ENCODE assay signal across 9 cellular contexts in the genomic region with DNA sequence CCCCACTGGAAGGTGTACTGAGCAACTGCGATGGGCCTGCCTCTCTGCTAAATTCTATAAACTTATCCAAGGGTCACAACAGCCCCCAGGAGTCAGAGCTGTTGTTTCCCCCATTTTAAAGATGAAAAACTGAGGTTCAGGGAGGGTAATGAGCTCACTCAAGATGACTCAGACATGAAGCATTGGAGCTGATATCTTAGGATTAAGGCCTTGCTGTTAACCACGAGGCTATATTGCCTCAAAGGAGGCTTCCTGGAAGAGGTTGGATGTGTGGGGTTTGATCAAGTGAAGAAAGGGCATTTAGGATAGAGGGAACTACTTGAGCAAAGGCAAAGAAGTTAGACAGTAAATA. TPM values are rescaled to one million over a fixed set of nuclear protein-coding genes. Genes with fewer than 3 reads are reported as not detected.
A peak's percentile ranks its signal among the peaks of the same experiment; 100 is the strongest.
DNase-seq lines count a peak whose midpoint lies in the region; ATAC-seq and TF ChIP-seq lines count a peak whose summit lies in the region.
"Had no signal": no experiment of that assay in that cellular context is flagged by ENCODE, and none has a peak within 500 bp of the region (broad histone marks: within the 10 kb centered on the region; RNA-seq: fewer than 3 reads in every experiment).

No MANE protein-coding gene starts in this region.

- ATAC-seq in naive thymus-derived CD8-positive, alpha-beta T cell: no peak
- ATAC-seq: SK-N-SH treated with all-trans-retinoic acid at 6 μM for 48 hours had no signal

- H3F3A ChIP-seq in DOHH2 (ENCODE audit: control insufficient read depth, insufficient read depth) (no peaks in the 10 kb centered on the region), MM.1S (ENCODE audit: insufficient read depth, low read length) (peaks cover 29% of the 10 kb centered on the region)

- H3K4me1 Mint-ChIP-seq in naive thymus-derived CD8-positive, alpha-beta T cell: peaks cover 58 to 98% (median 94%) of the 10 kb centered on the region in 4 donors
- peaks cover 16% of the 10 kb centered on the region for H3K4me1 Mint-ChIP-seq in glutamatergic neuron (ENCODE audit: low read depth, unreplicated experiment)

- H3K27me3 ChIP-seq in DOHH2 (ENCODE audit: control insufficient read depth, low read length) (no peaks in the 10 kb centered on the region), MM.1S (replicated peaks; ENCODE audit: insufficient read depth, low read length) (no peaks in the 10 kb centered on the region), breast epithelium (no peaks in the 10 kb centered on the region)

- H3K4me3 ChIP-seq in DOHH2 (ENCODE audit: low read length): no peak overlapping the region
- peak overlapping the region; percentile 56 for H3K4me3 ChIP-seq in MM.1S (ENCODE audit: low read length)
- no peak overlapping the region for H3K4me3 ChIP-seq in breast epithelium

- peak overlapping the region; percentile 37 for H3K4me2 ChIP-seq in DOHH2 (ENCODE audit: low read length)
- H3K4me2 ChIP-seq in MM.1S (ENCODE audit: low read depth, low read length): peak overlapping the region; percentile 95

- TF ChIP-seq CTCF in DOHH2 (IDR thresholded peaks at IDR 0.05; ENCODE audit: low read depth, low read length, poor library complexity, severe bottlenecking) (no peak), MM.1S (IDR thresholded peaks at IDR 0.05; ENCODE audit: low read length) (no peak), breast epithelium (IDR thresholded peaks at IDR 0.05) (no peak), glutamatergic neuron (IDR thresholded peaks at IDR 0.05; ENCODE audit: partially characterized antibody, unreplicated experiment) (no peak)

- H3K9ac ChIP-seq in MM.1S (ENCODE audit: low read length): peak overlapping the region; percentile 65

- H3K9me3 Mint-ChIP-seq in naive thymus-derived CD8-positive, alpha-beta T cell: no peaks in the 10 kb centered on the region
- peaks cover 4% of the 10 kb centered on the region for H3K9me3 Mint-ChIP-seq in glutamatergic neuron (ENCODE audit: unreplicated experiment)

- no peaks in the 10 kb centered on the region for H3K79me2 ChIP-seq in DOHH2 (ENCODE audit: control insufficient read depth, low read length)
- H3K79me2 ChIP-seq in MM.1S (ENCODE audit: low read length): peaks cover 81% of the 10 kb centered on the region

- no peaks in the 10 kb centered on the region for H3K27me3 Mint-ChIP-seq in naive thymus-derived CD8-positive, alpha-beta T cell
- H3K27me3 Mint-ChIP-seq in glutamatergic neuron (ENCODE audit: unreplicated experiment): peaks cover 16% of the 10 kb centered on the region

- H3K9me3 ChIP-seq in DOHH2 (ENCODE audit: control insufficient read depth, insufficient read depth, low read length) (no peaks in the 10 kb centered on the region), MM.1S (replicated peaks; ENCODE audit: insufficient read depth, low read length) (no peaks in the 10 kb centered on the region), breast epithelium (no peaks in the 10 kb centered on the region)

- H3K36me3 ChIP-seq in DOHH2 (ENCODE audit: control insufficient read depth, low read length) (no peaks in the 10 kb centered on the region), MM.1S (replicated peaks; ENCODE audit: insufficient read depth, low read length) (no peaks in the 10 kb centered on the region; the same call in 1 of the 2 replicates), breast epithelium (no peaks in the 10 kb centered on the region)

- TF ChIP-seq POLR2A in breast epithelium (IDR thresholded peaks at IDR 0.05): no peak

- peaks cover 0 to 14% (median 6%) of the 10 kb centered on the region in 3 donors for H3K36me3 Mint-ChIP-seq in naive thymus-derived CD8-positive, alpha-beta T cell
- H3K36me3 Mint-ChIP-seq in glutamatergic neuron (ENCODE audit: unreplicated experiment): no peaks in the 10 kb centered on the region

- DNase-seq in MM.1S (no peak), breast epithelium (ENCODE audit: low spot score in 2 of 2) (no peak), glutamatergic neuron (no peak), NCI-H2227 (lab: John Stamatoyannopoulos, UW; ENCODE audit: unreplicated experiment) (no peak), DMS79 treated with DMSO at 0.1 percent for 48 hours (lab: John Stamatoyannopoulos, UW) (no peak), pons (ENCODE audit: low spot score) (no peak)
- no peak for DNase-seq in naive thymus-derived CD8-positive, alpha-beta T cell

- H3K4me1 ChIP-seq in DOHH2 (ENCODE audit: control insufficient read depth, low read length): peaks cover 21% of the 10 kb centered on the region
- H3K4me1 ChIP-seq in MM.1S (ENCODE audit: low read length): peaks cover 69% of the 10 kb centered on the region
- H3K4me1 ChIP-seq in breast epithelium: peaks cover 0 to 1% of the 10 kb centered on the region in 2 donors

- H3K4me3 Mint-ChIP-seq in naive thymus-derived CD8-positive, alpha-beta T cell: peak overlapping the region; percentile 73 to 99 (median 86)
- H3K4me3 Mint-ChIP-seq in glutamatergic neuron (ENCODE audit: unreplicated experiment): no peak overlapping the region

- intact Hi-C loops in breast epithelium (cut with DNase I; ENCODE audit: low total_unique reads): no loop called here

- H3K9me2 ChIP-seq in DOHH2 (replicated peaks; ENCODE audit: control insufficient read depth, low read length): no peaks in the 10 kb centered on the region
- H3K9me2 ChIP-seq in MM.1S (replicated peaks; ENCODE audit: insufficient read depth, low read length): no peaks in the 10 kb centered on the region

- POLR2A ChIA-PET in naive thymus-derived CD8-positive, alpha-beta T cell (lab: Charles Lee): interaction anchor here (0.7 to 28.6 kb wide), 5 partner anchors 13 to 303 kb away, joined by 3 to 1000 read pairs (median 4); a partner anchor contains a TSS

- peak overlapping the region; percentile 89 to 99 (median 96) for H3K27ac Mint-ChIP-seq in naive thymus-derived CD8-positive, alpha-beta T cell
- H3K27ac Mint-ChIP-seq in glutamatergic neuron (ENCODE audit: unreplicated experiment): no peak overlapping the region

- H4K20me1 ChIP-seq in DOHH2 (ENCODE audit: control insufficient read depth, insufficient read depth, low read depth, low read length) (no peaks in the 10 kb centered on the region), MM.1S (ENCODE audit: insufficient read depth, low read length) (no peaks in the 10 kb centered on the region; the same call in 1 of the 2 replicates)

- no peak overlapping the region for H2AFZ ChIP-seq in MM.1S (ENCODE audit: low read length)

- no peak overlapping the region for H3K27ac ChIP-seq in DOHH2 (ENCODE audit: low read depth, low read length)
- H3K27ac ChIP-seq in MM.1S (ENCODE audit: low read length): peak overlapping the region; percentile 99
- H3K27ac ChIP-seq in breast epithelium: peak overlapping the region; percentile 23 to 62

RNA-seq across cellular contexts. Expression of a gene that starts 6.7 kb away (rescaled TPM):
- total RNA-seq in breast epithelium: 10 to 100 TPM; 10.7 to 17.0 (median 16.5) TPM
- total RNA-seq in naive thymus-derived CD8-positive, alpha-beta T cell: 100 to 1,000 TPM; 361 to 364 TPM
- 100 to 1,000 TPM; 387 to 877 (median 421) TPM for polyA plus RNA-seq in naive thymus-derived CD8-positive, alpha-beta T cell
- 2.4 TPM for total RNA-seq in glutamatergic neuron (ENCODE audit: unreplicated experiment)

Comparison
In these comparisons a context has a peak if more than half of its experiments do, and no peak if none do; other contexts are left out.
1. RNA of a gene that starts 6.7 kb away (total RNA-seq): 361 to 364 TPM in naive thymus-derived CD8-positive, alpha-beta T cell; 10.7 to 17.0 TPM in breast epithelium and 2.4 TPM in glutamatergic neuron (single experiment); every median in the first group is over 10 times any median in the second.